1 cellular context compared by ENCODE assay signal in genomic region chr7:16260236-16260728, GRCh38.
A peak's percentile ranks its signal among the peaks of the same experiment; 100 is the strongest.
TF ChIP-seq lines count a peak whose summit lies in the region.

No MANE protein-coding gene starts in this region.

TF ChIP-seq in K562, 482 proteins besides CTCF, POLR2A, EP300 and RAD21 (continued from another document and continues in another):
- TF ChIP-seq PREB (CRISPR knock-in tag; IDR thresholded peaks at IDR 0.05), result no peak
- TF ChIP-seq MCM2 (IDR thresholded peaks at IDR 0.05; ENCODE audit: low read depth), result no peak
- TF ChIP-seq, protein P1, sequence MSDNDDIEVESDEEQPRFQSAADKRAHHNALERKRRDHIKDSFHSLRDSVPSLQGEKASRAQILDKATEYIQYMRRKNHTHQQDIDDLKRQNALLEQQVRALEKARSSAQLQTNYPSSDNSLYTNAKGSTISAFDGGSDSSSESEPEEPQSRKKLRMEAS (CRISPR knock-in tag; IDR thresholded peaks at IDR 0.05), result no peak
- no peak for TF ChIP-seq SRSF3 (IDR thresholded peaks at IDR 0.05; ENCODE audit: insufficient read depth, low read length)
- peak; percentile 63; the same call in 1 of the 2 replicates for TF ChIP-seq ZNF175 (CRISPR knock-in tag; IDR thresholded peaks at IDR 0.05; ENCODE audit: low read depth)
- no peak for TF ChIP-seq HDAC6 (IDR thresholded peaks at IDR 0.05; ENCODE audit: low read depth, low read length)
- TF ChIP-seq XRCC4 (IDR thresholded peaks at IDR 0.05; ENCODE audit: extremely low read depth, insufficient read depth, insufficient read length), result no peak
- no peak for TF ChIP-seq POLR2AphosphoS2 (IDR thresholded peaks at IDR 0.05; ENCODE audit: low read length)
- no peak for TF ChIP-seq GTF3C2 (IDR thresholded peaks at IDR 0.05; ENCODE audit: borderline replicate concordance, extremely low read depth, insufficient read length)
- no peak for TF ChIP-seq JUNB (CRISPR knock-in tag; conservative IDR thresholded peaks at IDR 0.05)
- TF ChIP-seq HIVEP1 (CRISPR knock-in tag; IDR thresholded peaks at IDR 0.05), result no peak
- TF ChIP-seq ZNF830 (CRISPR knock-in tag; IDR thresholded peaks at IDR 0.05), result no peak
- TF ChIP-seq MAZ (CRISPR knock-in tag; conservative IDR thresholded peaks at IDR 0.05 in 1 of 2, IDR thresholded peaks at IDR 0.05 in 1 of 2), result no peak
- peak; percentile 34; the same call in 1 of the 2 replicates for TF ChIP-seq NCOR1 (IDR thresholded peaks at IDR 0.05)
- TF ChIP-seq CUX1 (CRISPR knock-in tag; IDR thresholded peaks at IDR 0.05), result no peak
- TF ChIP-seq PTTG1 (tag; IDR thresholded peaks at IDR 0.05; ENCODE audit: low read depth), result no peak
- TF ChIP-seq ZBTB49 (CRISPR knock-in tag; IDR thresholded peaks at IDR 0.05; ENCODE audit: borderline replicate concordance), result no peak
- TF ChIP-seq ESRRA (IDR thresholded peaks at IDR 0.05; ENCODE audit: borderline replicate concordance, low read depth), result no peak
- peak; percentile 70 for TF ChIP-seq MEIS2 (IDR thresholded peaks at IDR 0.05; ENCODE audit: partially characterized antibody)
- TF ChIP-seq HDAC8 (tag; IDR thresholded peaks at IDR 0.05), result no peak
- TF ChIP-seq, protein P2, sequence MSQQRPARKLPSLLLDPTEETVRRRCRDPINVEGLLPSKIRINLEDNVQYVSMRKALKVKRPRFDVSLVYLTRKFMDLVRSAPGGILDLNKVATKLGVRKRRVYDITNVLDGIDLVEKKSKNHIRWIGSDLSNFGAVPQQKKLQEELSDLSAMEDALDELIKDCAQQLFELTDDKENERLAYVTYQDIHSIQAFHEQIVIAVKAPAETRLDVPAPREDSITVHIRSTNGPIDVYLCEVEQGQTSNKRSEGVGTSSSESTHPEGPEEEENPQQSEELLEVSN (IDR thresholded peaks at IDR 0.05; ENCODE audit: borderline replicate concordance in 1 of 2, extremely low read depth in 1 of 2, insufficient read depth in 1 of 2, insufficient read length in 1 of 2, low read depth in 1 of 2, low read length in 1 of 2, poor library complexity in 1 of 2, severe bottlenecking in 1 of 2), result no peak
- no peak for TF ChIP-seq ZNF324 (CRISPR knock-in tag; IDR thresholded peaks at IDR 0.05)
- TF ChIP-seq, protein P3, sequence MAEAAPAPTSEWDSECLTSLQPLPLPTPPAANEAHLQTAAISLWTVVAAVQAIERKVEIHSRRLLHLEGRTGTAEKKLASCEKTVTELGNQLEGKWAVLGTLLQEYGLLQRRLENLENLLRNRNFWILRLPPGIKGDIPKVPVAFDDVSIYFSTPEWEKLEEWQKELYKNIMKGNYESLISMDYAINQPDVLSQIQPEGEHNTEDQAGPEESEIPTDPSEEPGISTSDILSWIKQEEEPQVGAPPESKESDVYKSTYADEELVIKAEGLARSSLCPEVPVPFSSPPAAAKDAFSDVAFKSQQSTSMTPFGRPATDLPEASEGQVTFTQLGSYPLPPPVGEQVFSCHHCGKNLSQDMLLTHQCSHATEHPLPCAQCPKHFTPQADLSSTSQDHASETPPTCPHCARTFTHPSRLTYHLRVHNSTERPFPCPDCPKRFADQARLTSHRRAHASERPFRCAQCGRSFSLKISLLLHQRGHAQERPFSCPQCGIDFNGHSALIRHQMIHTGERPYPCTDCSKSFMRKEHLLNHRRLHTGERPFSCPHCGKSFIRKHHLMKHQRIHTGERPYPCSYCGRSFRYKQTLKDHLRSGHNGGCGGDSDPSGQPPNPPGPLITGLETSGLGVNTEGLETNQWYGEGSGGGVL (CRISPR knock-in tag; IDR thresholded peaks at IDR 0.05), result no peak
- TF ChIP-seq, protein P4, sequence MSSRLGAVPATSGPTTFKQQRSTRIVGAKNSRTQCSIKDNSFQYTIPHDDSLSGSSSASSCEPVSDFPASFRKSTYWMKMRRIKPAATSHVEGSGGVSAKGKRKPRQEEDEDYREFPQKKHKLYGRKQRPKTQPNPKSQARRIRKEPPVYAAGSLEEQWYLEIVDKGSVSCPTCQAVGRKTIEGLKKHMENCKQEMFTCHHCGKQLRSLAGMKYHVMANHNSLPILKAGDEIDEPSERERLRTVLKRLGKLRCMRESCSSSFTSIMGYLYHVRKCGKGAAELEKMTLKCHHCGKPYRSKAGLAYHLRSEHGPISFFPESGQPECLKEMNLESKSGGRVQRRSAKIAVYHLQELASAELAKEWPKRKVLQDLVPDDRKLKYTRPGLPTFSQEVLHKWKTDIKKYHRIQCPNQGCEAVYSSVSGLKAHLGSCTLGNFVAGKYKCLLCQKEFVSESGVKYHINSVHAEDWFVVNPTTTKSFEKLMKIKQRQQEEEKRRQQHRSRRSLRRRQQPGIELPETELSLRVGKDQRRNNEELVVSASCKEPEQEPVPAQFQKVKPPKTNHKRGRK (tag; IDR thresholded peaks at IDR 0.05), result no peak
- no peak for TF ChIP-seq NEUROD1 (IDR thresholded peaks at IDR 0.05; ENCODE audit: borderline replicate concordance, low read depth, low read length, partially characterized antibody)
- TF ChIP-seq ZNF561 (CRISPR knock-in tag; conservative IDR thresholded peaks at IDR 0.05), result no peak
- TF ChIP-seq MAFF (IDR thresholded peaks at IDR 0.05; ENCODE audit: low read length), result no peak
- no peak for TF ChIP-seq ZNF586 (CRISPR knock-in tag; conservative IDR thresholded peaks at IDR 0.05)
- no peak for TF ChIP-seq RBM39 (optimal IDR thresholded peaks at IDR 0.05; ENCODE audit: low read depth, low read length)
- TF ChIP-seq CEBPZ (IDR thresholded peaks at IDR 0.05; ENCODE audit: borderline replicate concordance, low read depth, low read length), result no peak
- no peak for TF ChIP-seq KAT7 (CRISPR knock-in tag; IDR thresholded peaks at IDR 0.05; ENCODE audit: borderline replicate concordance)
- TF ChIP-seq ZNF384 (IDR thresholded peaks at IDR 0.05; ENCODE audit: low read depth, low read length), result no peak
- no peak for TF ChIP-seq NUFIP1 (IDR thresholded peaks at IDR 0.05; ENCODE audit: partially characterized antibody)
- TF ChIP-seq, protein P5, sequence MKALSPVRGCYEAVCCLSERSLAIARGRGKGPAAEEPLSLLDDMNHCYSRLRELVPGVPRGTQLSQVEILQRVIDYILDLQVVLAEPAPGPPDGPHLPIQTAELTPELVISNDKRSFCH (CRISPR knock-in tag; IDR thresholded peaks at IDR 0.05), result no peak
- TF ChIP-seq, protein P5 (tag; IDR thresholded peaks at IDR 0.05), result no peak
- TF ChIP-seq KAT8 (IDR thresholded peaks at IDR 0.05; ENCODE audit: low read depth), result no peak
- no peak for TF ChIP-seq ZNF699 (CRISPR knock-in tag; IDR thresholded peaks at IDR 0.05; ENCODE audit: insufficient replicate concordance)
- no peak for TF ChIP-seq CBX2 (IDR thresholded peaks at IDR 0.05; ENCODE audit: insufficient read depth, low read length, poor library complexity, severe bottlenecking)
- TF ChIP-seq CHD2 (IDR thresholded peaks at IDR 0.05; ENCODE audit: low read depth, low read length), result no peak
- TF ChIP-seq SUPT5H (IDR thresholded peaks at IDR 0.05), result no peak
- TF ChIP-seq GATAD2A (IDR thresholded peaks at IDR 0.05), result no peak
- TF ChIP-seq NFRKB (IDR thresholded peaks at IDR 0.05; ENCODE audit: low read depth), result no peak; the same call in 1 of the 2 replicates
- TF ChIP-seq KDM1A (IDR thresholded peaks at IDR 0.05), result peak; percentile 89 to 90
- TF ChIP-seq ZNF311 (CRISPR knock-in tag; IDR thresholded peaks at IDR 0.05), result peak; percentile 44; the same call in 1 of the 2 replicates
- TF ChIP-seq FOXK2 (conservative IDR thresholded peaks at IDR 0.05 in 1 of 2, IDR thresholded peaks at IDR 0.05 in 1 of 2; ENCODE audit: low read depth in 2 of 2), result no peak
